In genomic region chr2:70570041-70570661, GRCh38 we compare ENCODE assay signal across 17 cellular contexts. TPM values are rescaled to one million over a fixed set of nuclear protein-coding genes. Genes with fewer than 3 reads are reported as not detected.
DNase-seq lines count a peak whose midpoint lies in the region; TF ChIP-seq lines count a peak whose summit lies in the region.
"Had no signal": no experiment of that assay in that cellular context is flagged by ENCODE, and none has a peak within 500 bp of the region (broad histone marks: within the 10 kb centered on the region; RNA-seq: fewer than 3 reads in every experiment).

No MANE protein-coding gene starts in this region.

- H3K9me3 ChIP-seq in endodermal cell (ENCODE audit: control insufficient read depth, low read length): no peaks in the 10 kb centered on the region
- H3K9me3 ChIP-seq in CD8-positive, alpha-beta memory T cell (ENCODE audit: low read length): no peaks in the 10 kb centered on the region
- H3K9me3 ChIP-seq: BLaER1 treated with 17β-estradiol and CSF1 and Interleukin-3, amounts not matched to agents 10 nM and 100 nM; SJSA1 had no signal

- H3K27ac Mint-ChIP-seq in endodermal cell: no peak overlapping the region
- H3K27ac Mint-ChIP-seq in CD8-positive, alpha-beta memory T cell: no peak overlapping the region
- H3K27ac Mint-ChIP-seq: activated naive CD8-positive, alpha-beta T cell; stimulated activated naive B cell treated with anti-CD40 and anti-IgM and Interleukin-4, amounts not matched to agents 10 μg/mL and 1 μg/mL and 100 μg/mL, for 72 hours had no signal

- H3K27ac ChIP-seq in endodermal cell (ENCODE audit: low read depth, low read length): no peak overlapping the region
- no peak overlapping the region for H3K27ac ChIP-seq in CD8-positive, alpha-beta memory T cell (ENCODE audit: low read depth, low read length)
- H3K27ac ChIP-seq: BLaER1 treated with 17β-estradiol and CSF1 and Interleukin-3, amounts not matched to agents 10 nM and 100 nM; SJSA1 had no signal

- no peaks in the 10 kb centered on the region for H3K36me3 ChIP-seq in endodermal cell (ENCODE audit: control insufficient read depth, insufficient read depth, low read length)
- H3K36me3 ChIP-seq in CD8-positive, alpha-beta memory T cell (ENCODE audit: insufficient read depth, low read length): no peaks in the 10 kb centered on the region
- H3K36me3 ChIP-seq: BLaER1 treated with 17β-estradiol and CSF1 and Interleukin-3, amounts not matched to agents 10 nM and 100 nM; SJSA1 had no signal

- no peaks in the 10 kb centered on the region for H3K27me3 ChIP-seq in endodermal cell (ENCODE audit: control insufficient read depth, insufficient read depth, low read length, poor library complexity, severe bottlenecking)
- H3K27me3 ChIP-seq in CD8-positive, alpha-beta memory T cell (ENCODE audit: insufficient read depth, low read length, poor library complexity, severe bottlenecking): no peaks in the 10 kb centered on the region
- H3K27me3 ChIP-seq: BLaER1 treated with 17β-estradiol and CSF1 and Interleukin-3, amounts not matched to agents 10 nM and 100 nM had no signal

- TF ChIP-seq CTCF in endodermal cell (conservative IDR thresholded peaks at IDR 0.05): no peak
- TF ChIP-seq CTCF in GM10248 (IDR thresholded peaks at IDR 0.05; ENCODE audit: control extremely low read depth, extremely low read depth, low read depth, missing control alignments): no peak

- H3K9ac ChIP-seq in endodermal cell (ENCODE audit: extremely low read depth, low read length, poor library complexity, severe bottlenecking): no peak overlapping the region
- H3K9ac ChIP-seq: BLaER1 treated with 17β-estradiol and CSF1 and Interleukin-3, amounts not matched to agents 10 nM and 100 nM had no signal

- peak; percentile 58 for DNase-seq in ELF-1 (ENCODE audit: low read depth, low spot score)
- DNase-seq in NCI-H226: peak; percentile 91
- DNase-seq in endodermal cell: peak; percentile 84
- peak; percentile 15 for DNase-seq in non-pigmented ciliary epithelial cell (ENCODE audit: low read depth)
- DNase-seq in GM10248 (ENCODE audit: extremely low spot score): no peak
- DNase-seq in NCI-H2196 (lab: John Stamatoyannopoulos, UW; ENCODE audit: unreplicated experiment): no peak
- no peak for DNase-seq in CD8-positive, alpha-beta memory T cell
- no peak for DNase-seq in DMS114 treated with DMSO at 0.1 percent for 48 hours (lab: John Stamatoyannopoulos, UW; ENCODE audit: unreplicated experiment)
- DNase-seq: activated CD8-positive, alpha-beta memory T cell treated with anti-CD3 and anti-CD28 coated beads, Interleukin-2, amount 50 U/mL, for 48 hours; GF-D8; IMR-90; NCI-H146; stimulated activated CD4-positive, alpha-beta T cell treated with anti-CD3 and anti-CD28 coated beads, Interleukin-4, amount 100 ng/mL, for 1 hour; stimulated activated naive B cell treated with anti-CD40 and anti-IgM and Interleukin-4, amounts not matched to agents 10 μg/mL and 1 μg/mL and 100 μg/mL, for 72 hours had no signal

- POLR2A ChIA-PET in GM10248 (lab: Yijun Ruan, JAX): no interaction called here
- POLR2A ChIA-PET in CD8-positive, alpha-beta memory T cell (lab: Charles Lee): no interaction called here

- 74 to 82% methylated on average over 7 of the region's 7 CpGs for WGBS in endodermal cell (ENCODE audit: insufficient coverage in 1 of 2, insufficient read length in 1 of 2), 2 experiments

- H3K4me3 ChIP-seq in endodermal cell (ENCODE audit: low read length): no peak overlapping the region
- H3K4me3 ChIP-seq in CD8-positive, alpha-beta memory T cell (ENCODE audit: low read length): no peak overlapping the region
- H3K4me3 ChIP-seq: BLaER1 treated with 17β-estradiol and CSF1 and Interleukin-3, amounts not matched to agents 10 nM and 100 nM; SJSA1 had no signal

- no peaks in the 10 kb centered on the region for H3K9me3 Mint-ChIP-seq in endodermal cell
- H3K9me3 Mint-ChIP-seq in CD8-positive, alpha-beta memory T cell: peaks cover 0 to 1% (median 0%) of the 10 kb centered on the region in 5 donors
- H3K9me3 Mint-ChIP-seq: stimulated activated naive B cell treated with anti-CD40 and anti-IgM and Interleukin-4, amounts not matched to agents 10 μg/mL and 1 μg/mL and 100 μg/mL, for 72 hours had no signal

- no peaks in the 10 kb centered on the region for H3K4me1 ChIP-seq in endodermal cell (ENCODE audit: control insufficient read depth, insufficient read depth, low read length)
- H3K4me1 ChIP-seq in CD8-positive, alpha-beta memory T cell (ENCODE audit: insufficient read depth, low read length): peaks cover 3% of the 10 kb centered on the region
- H3K4me1 ChIP-seq: SJSA1 had no signal

- CTCF ChIA-PET in GM10248 (lab: Yijun Ruan, JAX): interaction anchor here (0.8 kb wide), 1 partner anchor 11 kb away, joined by 3 read pairs; no protein-coding TSS in a partner anchor
- CTCF ChIA-PET in CD8-positive, alpha-beta memory T cell (lab: Charles Lee): no interaction called here

- H3K36me3 Mint-ChIP-seq in endodermal cell (ENCODE audit: low read depth): no peaks in the 10 kb centered on the region
- H3K36me3 Mint-ChIP-seq in CD8-positive, alpha-beta memory T cell: no peaks in the 10 kb centered on the region
- H3K36me3 Mint-ChIP-seq: activated naive CD8-positive, alpha-beta T cell; stimulated activated naive B cell treated with anti-CD40 and anti-IgM and Interleukin-4, amounts not matched to agents 10 μg/mL and 1 μg/mL and 100 μg/mL, for 72 hours had no signal

- peaks cover 6% of the 10 kb centered on the region for H3K27me3 Mint-ChIP-seq in endodermal cell (ENCODE audit: insufficient read depth)
- H3K27me3 Mint-ChIP-seq in CD8-positive, alpha-beta memory T cell: peaks cover 10 to 40% of the 10 kb centered on the region in 2 donors

- H3K4me3 Mint-ChIP-seq in endodermal cell: no peak overlapping the region
- no peak overlapping the region for H3K4me3 Mint-ChIP-seq in CD8-positive, alpha-beta memory T cell
- H3K4me3 Mint-ChIP-seq: activated naive CD8-positive, alpha-beta T cell; stimulated activated naive B cell treated with anti-CD40 and anti-IgM and Interleukin-4, amounts not matched to agents 10 μg/mL and 1 μg/mL and 100 μg/mL, for 72 hours had no signal

- peaks cover 7% of the 10 kb centered on the region for H3K4me1 Mint-ChIP-seq in endodermal cell
- no peaks in the 10 kb centered on the region for H3K4me1 Mint-ChIP-seq in CD8-positive, alpha-beta memory T cell
- H3K4me1 Mint-ChIP-seq: stimulated activated naive B cell treated with anti-CD40 and anti-IgM and Interleukin-4, amounts not matched to agents 10 μg/mL and 1 μg/mL and 100 μg/mL, for 72 hours had no signal

RNA-seq across cellular contexts. Expression of gene TGFA, which starts 16.5 kb away (rescaled TPM):
- 1 to 10 TPM; 2.0 to 3.2 TPM for total RNA-seq in endodermal cell
- 0.75 TPM for polyA plus RNA-seq in endodermal cell (2013, experiment 1 of 2)
- 0.66 TPM for polyA plus RNA-seq in endodermal cell (2013, experiment 2 of 2)
- under 1 TPM; 0.35 to 0.42 TPM for total RNA-seq in CD8-positive, alpha-beta memory T cell
- polyA plus RNA-seq in CD8-positive, alpha-beta memory T cell: 3.0 TPM
- total RNA-seq: IMR-90 had no signal
- polyA plus RNA-seq: IMR-90 had no signal

Comparison
In these comparisons a context has a peak if more than half of its experiments do, and no peak if none do; other contexts are left out.
1. DNase-seq: peak in ELF-1 (single experiment), NCI-H226 (single experiment), endodermal cell (single experiment) and non-pigmented ciliary epithelial cell (single experiment); none in GM10248 (single experiment), NCI-H2196 (single experiment), CD8-positive, alpha-beta memory T cell (0 of 5) and DMS114 treated with DMSO at 0.1 percent for 48 hours (single experiment).